ENCODE assay signal across 1 cellular context in genomic region chr19:34733826-34734600, GRCh38.
TF ChIP-seq lines count a peak whose summit lies in the region.

Gene ZNF181, plus strand, starts transcription at chr19:34734243. Its CDS starts 795 bp downstream, at chr19:34735038.

TF ChIP-seq in HepG2, 621 proteins besides CTCF, POLR2A, EP300 and RAD21 (continued from another document and continues in another):
- TF ChIP-seq, protein P1, sequence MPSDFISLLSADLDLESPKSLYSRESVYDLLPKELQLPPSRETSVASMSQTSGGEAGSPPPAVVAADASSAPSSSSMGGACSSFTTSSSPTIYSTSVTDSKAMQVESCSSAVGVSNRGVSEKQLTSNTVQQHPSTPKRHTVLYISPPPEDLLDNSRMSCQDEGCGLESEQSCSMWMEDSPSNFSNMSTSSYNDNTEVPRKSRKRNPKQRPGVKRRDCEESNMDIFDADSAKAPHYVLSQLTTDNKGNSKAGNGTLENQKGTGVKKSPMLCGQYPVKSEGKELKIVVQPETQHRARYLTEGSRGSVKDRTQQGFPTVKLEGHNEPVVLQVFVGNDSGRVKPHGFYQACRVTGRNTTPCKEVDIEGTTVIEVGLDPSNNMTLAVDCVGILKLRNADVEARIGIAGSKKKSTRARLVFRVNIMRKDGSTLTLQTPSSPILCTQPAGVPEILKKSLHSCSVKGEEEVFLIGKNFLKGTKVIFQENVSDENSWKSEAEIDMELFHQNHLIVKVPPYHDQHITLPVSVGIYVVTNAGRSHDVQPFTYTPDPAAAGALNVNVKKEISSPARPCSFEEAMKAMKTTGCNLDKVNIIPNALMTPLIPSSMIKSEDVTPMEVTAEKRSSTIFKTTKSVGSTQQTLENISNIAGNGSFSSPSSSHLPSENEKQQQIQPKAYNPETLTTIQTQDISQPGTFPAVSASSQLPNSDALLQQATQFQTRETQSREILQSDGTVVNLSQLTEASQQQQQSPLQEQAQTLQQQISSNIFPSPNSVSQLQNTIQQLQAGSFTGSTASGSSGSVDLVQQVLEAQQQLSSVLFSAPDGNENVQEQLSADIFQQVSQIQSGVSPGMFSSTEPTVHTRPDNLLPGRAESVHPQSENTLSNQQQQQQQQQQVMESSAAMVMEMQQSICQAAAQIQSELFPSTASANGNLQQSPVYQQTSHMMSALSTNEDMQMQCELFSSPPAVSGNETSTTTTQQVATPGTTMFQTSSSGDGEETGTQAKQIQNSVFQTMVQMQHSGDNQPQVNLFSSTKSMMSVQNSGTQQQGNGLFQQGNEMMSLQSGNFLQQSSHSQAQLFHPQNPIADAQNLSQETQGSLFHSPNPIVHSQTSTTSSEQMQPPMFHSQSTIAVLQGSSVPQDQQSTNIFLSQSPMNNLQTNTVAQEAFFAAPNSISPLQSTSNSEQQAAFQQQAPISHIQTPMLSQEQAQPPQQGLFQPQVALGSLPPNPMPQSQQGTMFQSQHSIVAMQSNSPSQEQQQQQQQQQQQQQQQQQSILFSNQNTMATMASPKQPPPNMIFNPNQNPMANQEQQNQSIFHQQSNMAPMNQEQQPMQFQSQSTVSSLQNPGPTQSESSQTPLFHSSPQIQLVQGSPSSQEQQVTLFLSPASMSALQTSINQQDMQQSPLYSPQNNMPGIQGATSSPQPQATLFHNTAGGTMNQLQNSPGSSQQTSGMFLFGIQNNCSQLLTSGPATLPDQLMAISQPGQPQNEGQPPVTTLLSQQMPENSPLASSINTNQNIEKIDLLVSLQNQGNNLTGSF (CRISPR knock-in tag; IDR thresholded peaks at IDR 0.05) = 0 out of 2 replicates have a peak, but pooled peaks have one; percentile 40
- TF ChIP-seq KLF11 (CRISPR knock-in tag; IDR thresholded peaks at IDR 0.05) = peak; percentile 39; the same call in 1 of the 2 replicates
- no peak for TF ChIP-seq NFIB (CRISPR knock-in tag; IDR thresholded peaks at IDR 0.05; ENCODE audit: borderline replicate concordance)
- peak; percentile 64; the same call in 1 of the 2 replicates for TF ChIP-seq ZNF441 (CRISPR knock-in tag; IDR thresholded peaks at IDR 0.05; ENCODE audit: borderline replicate concordance)
- no peak for TF ChIP-seq ZNF282 (IDR thresholded peaks at IDR 0.05; ENCODE audit: partially characterized antibody)
- TF ChIP-seq REXO4 (CRISPR knock-in tag; IDR thresholded peaks at IDR 0.05; ENCODE audit: borderline replicate concordance) = no peak
- peak; percentile 63; the same call in 1 of the 2 replicates for TF ChIP-seq MTA1 (CRISPR knock-in tag; IDR thresholded peaks at IDR 0.05; ENCODE audit: borderline replicate concordance)
- no peak for TF ChIP-seq NCOA5 (CRISPR knock-in tag; IDR thresholded peaks at IDR 0.05)
- TF ChIP-seq ARNTL (CRISPR knock-in tag; IDR thresholded peaks at IDR 0.05) = no peak
- 0 out of 2 replicates have a peak, but pooled peaks have one; percentile 34 for TF ChIP-seq JUND (CRISPR knock-in tag; IDR thresholded peaks at IDR 0.05)
- no peak for TF ChIP-seq HMG20B (CRISPR knock-in tag; conservative IDR thresholded peaks at IDR 0.05)
- peak; percentile 98 for TF ChIP-seq GABPB1 (CRISPR knock-in tag; IDR thresholded peaks at IDR 0.05)
- no peak for TF ChIP-seq ZNF619 (CRISPR knock-in tag; IDR thresholded peaks at IDR 0.05)
- TF ChIP-seq RORA (CRISPR knock-in tag; IDR thresholded peaks at IDR 0.05) = no peak
- TF ChIP-seq SP5 (CRISPR knock-in tag; IDR thresholded peaks at IDR 0.05; ENCODE audit: borderline replicate concordance, low read depth) = peak; percentile 92
- TF ChIP-seq MZF1 (CRISPR knock-in tag; IDR thresholded peaks at IDR 0.05; ENCODE audit: borderline replicate concordance) = no peak
- peak; percentile 48 for TF ChIP-seq PHF5A (CRISPR knock-in tag; IDR thresholded peaks at IDR 0.05; ENCODE audit: low read depth, unreplicated experiment)
- TF ChIP-seq ZFY (CRISPR knock-in tag; IDR thresholded peaks at IDR 0.05) = peak; percentile 98
- TF ChIP-seq, protein P2, sequence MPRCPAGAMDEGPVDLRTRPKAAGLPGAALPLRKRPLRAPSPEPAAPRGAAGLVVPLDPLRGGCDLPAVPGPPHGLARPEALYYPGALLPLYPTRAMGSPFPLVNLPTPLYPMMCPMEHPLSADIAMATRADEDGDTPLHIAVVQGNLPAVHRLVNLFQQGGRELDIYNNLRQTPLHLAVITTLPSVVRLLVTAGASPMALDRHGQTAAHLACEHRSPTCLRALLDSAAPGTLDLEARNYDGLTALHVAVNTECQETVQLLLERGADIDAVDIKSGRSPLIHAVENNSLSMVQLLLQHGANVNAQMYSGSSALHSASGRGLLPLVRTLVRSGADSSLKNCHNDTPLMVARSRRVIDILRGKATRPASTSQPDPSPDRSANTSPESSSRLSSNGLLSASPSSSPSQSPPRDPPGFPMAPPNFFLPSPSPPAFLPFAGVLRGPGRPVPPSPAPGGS (CRISPR knock-in tag; IDR thresholded peaks at IDR 0.05) = peak; percentile 76; the same call in 1 of the 2 replicates
- TF ChIP-seq HOXD1 (CRISPR knock-in tag; IDR thresholded peaks at IDR 0.05) = peak; percentile 72; the same call in 1 of the 2 replicates
- TF ChIP-seq, protein P3, sequence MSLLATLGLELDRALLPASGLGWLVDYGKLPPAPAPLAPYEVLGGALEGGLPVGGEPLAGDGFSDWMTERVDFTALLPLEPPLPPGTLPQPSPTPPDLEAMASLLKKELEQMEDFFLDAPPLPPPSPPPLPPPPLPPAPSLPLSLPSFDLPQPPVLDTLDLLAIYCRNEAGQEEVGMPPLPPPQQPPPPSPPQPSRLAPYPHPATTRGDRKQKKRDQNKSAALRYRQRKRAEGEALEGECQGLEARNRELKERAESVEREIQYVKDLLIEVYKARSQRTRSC (CRISPR knock-in tag; IDR thresholded peaks at IDR 0.05; ENCODE audit: low read depth) = no peak
- TF ChIP-seq ZNF776 (CRISPR knock-in tag; IDR thresholded peaks at IDR 0.05) = no peak; the same call in 1 of the 2 replicates
- peak; percentile 74; the same call in 1 of the 2 replicates for TF ChIP-seq ZSCAN29 (CRISPR knock-in tag; conservative IDR thresholded peaks at IDR 0.05)
- peak; percentile 53 for TF ChIP-seq SKI (IDR thresholded peaks at IDR 0.05; ENCODE audit: partially characterized antibody)
- no peak for TF ChIP-seq ZKSCAN5 (CRISPR knock-in tag; IDR thresholded peaks at IDR 0.05)
- TF ChIP-seq SUZ12 (IDR thresholded peaks at IDR 0.05; ENCODE audit: low read depth, low read length) = peak; percentile 42
- no peak for TF ChIP-seq ZNF570 (CRISPR knock-in tag; IDR thresholded peaks at IDR 0.05; ENCODE audit: borderline replicate concordance)
- TF ChIP-seq ZNF670 (CRISPR knock-in tag; IDR thresholded peaks at IDR 0.05; ENCODE audit: borderline replicate concordance) = no peak
- no peak for TF ChIP-seq ZNF75D (CRISPR knock-in tag; IDR thresholded peaks at IDR 0.05; ENCODE audit: borderline replicate concordance)
- no peak; the same call in 1 of the 2 replicates for TF ChIP-seq ZBTB4 (CRISPR knock-in tag; IDR thresholded peaks at IDR 0.05; ENCODE audit: borderline replicate concordance)
- TF ChIP-seq, protein P4, sequence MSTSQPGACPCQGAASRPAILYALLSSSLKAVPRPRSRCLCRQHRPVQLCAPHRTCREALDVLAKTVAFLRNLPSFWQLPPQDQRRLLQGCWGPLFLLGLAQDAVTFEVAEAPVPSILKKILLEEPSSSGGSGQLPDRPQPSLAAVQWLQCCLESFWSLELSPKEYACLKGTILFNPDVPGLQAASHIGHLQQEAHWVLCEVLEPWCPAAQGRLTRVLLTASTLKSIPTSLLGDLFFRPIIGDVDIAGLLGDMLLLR (CRISPR knock-in tag; IDR thresholded peaks at IDR 0.05) = peak; percentile 63; the same call in 1 of the 2 replicates
- peak; percentile 49 for TF ChIP-seq ZNF407 (CRISPR knock-in tag; IDR thresholded peaks at IDR 0.05; ENCODE audit: not compliant biosample characterization)
- TF ChIP-seq ZNF589 (CRISPR knock-in tag; conservative IDR thresholded peaks at IDR 0.05) = no peak
